ENCODE assay signal across 12 cellular contexts in genomic region chr17:57724038-57724728, GRCh38. TPM values are rescaled to one million over a fixed set of nuclear protein-coding genes. Genes with fewer than 3 reads are reported as not detected.
DNase-seq lines count a peak whose midpoint lies in the region; ATAC-seq and TF ChIP-seq lines count a peak whose summit lies in the region.
"Had no signal": no experiment of that assay in that cellular context is flagged by ENCODE, and none has a peak within 500 bp of the region (broad histone marks: within the 10 kb centered on the region; RNA-seq: fewer than 3 reads in every experiment).

No MANE protein-coding gene starts in this region.

- H3K9ac ChIP-seq in endodermal cell (ENCODE audit: extremely low read depth, low read length, poor library complexity, severe bottlenecking) = no peak overlapping the region
- H3K9ac ChIP-seq: parathyroid adenoma had no signal

- no peak overlapping the region for H3K4me3 ChIP-seq in endodermal cell (ENCODE audit: low read length)
- H3K4me3 ChIP-seq: breast epithelium had no signal

- peaks cover 16% of the 10 kb centered on the region for H3K27me3 Mint-ChIP-seq in endodermal cell (ENCODE audit: insufficient read depth)
- peaks cover 0 to 14% of the 10 kb centered on the region in 2 donors for H3K27me3 Mint-ChIP-seq in effector memory CD8-positive, alpha-beta T cell
- H3K27me3 Mint-ChIP-seq: stimulated activated naive CD8-positive, alpha-beta T cell treated with anti-CD3 and anti-CD28 coated beads, Interleukin-15, Interleukin-2, amounts not matched to agents 100 ng/mL and 50 ng/mL, for 24 hours had no signal

- no peaks in the 10 kb centered on the region for H3K9me3 Mint-ChIP-seq in endodermal cell
- H3K9me3 Mint-ChIP-seq in effector memory CD8-positive, alpha-beta T cell = no peaks in the 10 kb centered on the region
- H3K9me3 Mint-ChIP-seq: stimulated activated naive CD8-positive, alpha-beta T cell treated with anti-CD3 and anti-CD28 coated beads, Interleukin-15, Interleukin-2, amounts not matched to agents 100 ng/mL and 50 ng/mL, for 24 hours had no signal

- no peaks in the 10 kb centered on the region for H3K9me3 ChIP-seq in endodermal cell (ENCODE audit: control insufficient read depth, low read length)
- H3K9me3 ChIP-seq: breast epithelium had no signal

- DNase-seq in D341Med (ENCODE audit: low spot score) (peak; percentile 62), HT1080 (ENCODE audit: low read depth) (peak; percentile 49), endodermal cell (peak; percentile 69), DMS53 treated with DMSO at 0.1 percent for 48 hours (lab: John Stamatoyannopoulos, UW; ENCODE audit: unreplicated experiment) (no peak)
- no peak for DNase-seq in effector memory CD8-positive, alpha-beta T cell

- H3K4me1 Mint-ChIP-seq in endodermal cell = no peaks in the 10 kb centered on the region
- peaks cover 0 to 7% of the 10 kb centered on the region in 2 donors for H3K4me1 Mint-ChIP-seq in effector memory CD8-positive, alpha-beta T cell (ENCODE audit: low read depth in 2 of 2)

- H3K4me1 ChIP-seq in endodermal cell (ENCODE audit: control insufficient read depth, insufficient read depth, low read length) = no peaks in the 10 kb centered on the region
- H3K4me1 ChIP-seq: breast epithelium, parathyroid adenoma had no signal

- H3K27me3 ChIP-seq in endodermal cell (ENCODE audit: control insufficient read depth, insufficient read depth, low read length, poor library complexity, severe bottlenecking) = no peaks in the 10 kb centered on the region
- H3K27me3 ChIP-seq: breast epithelium had no signal

- TF ChIP-seq CTCF in endodermal cell (conservative IDR thresholded peaks at IDR 0.05) = no peak

- H3K27ac ChIP-seq in endodermal cell (ENCODE audit: low read depth, low read length) = peak overlapping the region; percentile 81
- H3K27ac ChIP-seq: breast epithelium, parathyroid adenoma had no signal

- H3K36me3 ChIP-seq in endodermal cell (ENCODE audit: control insufficient read depth, insufficient read depth, low read length) = no peaks in the 10 kb centered on the region
- H3K36me3 ChIP-seq: breast epithelium had no signal

- H3K27ac Mint-ChIP-seq in endodermal cell = no peak overlapping the region
- no peak overlapping the region for H3K27ac Mint-ChIP-seq in effector memory CD8-positive, alpha-beta T cell
- H3K27ac Mint-ChIP-seq: stimulated activated naive CD8-positive, alpha-beta T cell treated with anti-CD3 and anti-CD28 coated beads, Interleukin-15, Interleukin-2, amounts not matched to agents 100 ng/mL and 50 ng/mL, for 24 hours had no signal

- H3K36me3 Mint-ChIP-seq in endodermal cell (ENCODE audit: low read depth) = no peaks in the 10 kb centered on the region
- no peaks in the 10 kb centered on the region for H3K36me3 Mint-ChIP-seq in effector memory CD8-positive, alpha-beta T cell (ENCODE audit: insufficient read depth)

- WGBS in endodermal cell (ENCODE audit: insufficient coverage in 1 of 2, insufficient read length in 1 of 2), 2 experiments = 87 to 91% methylated on average over 9 to 14 of the region's 14 CpGs

- peak; percentile 63 for ATAC-seq in GM19467 (IDR thresholded peaks at IDR 0.05; ENCODE audit: unreplicated experiment)
- ATAC-seq in HG02571 (IDR thresholded peaks at IDR 0.05; ENCODE audit: unreplicated experiment) = no peak
- ATAC-seq in effector memory CD8-positive, alpha-beta T cell (replicated peaks) = no peak
- ATAC-seq in HG03571 (IDR thresholded peaks at IDR 0.05; ENCODE audit: unreplicated experiment) = no peak

- H3K4me3 Mint-ChIP-seq in endodermal cell = no peak overlapping the region
- no peak overlapping the region for H3K4me3 Mint-ChIP-seq in effector memory CD8-positive, alpha-beta T cell
- H3K4me3 Mint-ChIP-seq: stimulated activated naive CD8-positive, alpha-beta T cell treated with anti-CD3 and anti-CD28 coated beads, Interleukin-15, Interleukin-2, amounts not matched to agents 100 ng/mL and 50 ng/mL, for 24 hours had no signal

RNA-seq across cellular contexts. Expression of gene CCDC182, which starts 20.9 kb away (rescaled TPM):
- not detected in 2 replicates for total RNA-seq in HT1080 (2014; rRNA removed; shearing (Covaris generic))
- not detected in 2 replicates for polyA plus RNA-seq in HT1080 (2015; cell fraction: cytosol; rRNA removed)
- polyA plus RNA-seq in HT1080 (2015; cell fraction: nucleus; rRNA removed) = not detected in 2 replicates
- total RNA-seq in endodermal cell = under 1 TPM in 1 of 2 donors, not detected in 1; 0.33 TPM
- polyA plus RNA-seq in endodermal cell (2013, experiment 1 of 2) = not detected
- not detected for polyA plus RNA-seq in endodermal cell (2013, experiment 2 of 2)
- total RNA-seq: breast epithelium, glomerular endothelial cell had no signal

Comparison
In these comparisons a context has a peak if more than half of its experiments do, and no peak if none do; other contexts are left out.
1. DNase-seq: peak in D341Med (single experiment), HT1080 (single experiment) and endodermal cell (single experiment); none in DMS53 treated with DMSO at 0.1 percent for 48 hours (single experiment) and effector memory CD8-positive, alpha-beta T cell (0 of 3).